In genomic region chr10:89773081-89773480, GRCh38 we compare ENCODE assay signal across 16 cellular contexts.
"Had no signal": no experiment of that assay in that cellular context is flagged by ENCODE, and none has a peak within 500 bp of the region (broad histone marks: within the 10 kb centered on the region; RNA-seq: fewer than 3 reads in every experiment).

No MANE protein-coding gene starts in this region.

- H3K4me3 ChIP-seq: esophagus squamous epithelium, thoracic aorta had no signal

- H3K9me3 Mint-ChIP-seq: activated B cell treated with CpG ODN at 0.5 μM for 24 hours; activated T-cell treated with anti-CD3 and anti-CD28 coated beads, Interleukin-2, amount 50 U/mL, for 24 hours; natural killer cell; stimulated activated naive CD8-positive, alpha-beta T cell treated with anti-CD3 and anti-CD28 coated beads, Interleukin-15, Interleukin-2, amounts not matched to agents 100 ng/mL and 50 ng/mL, for 24 hours; T-helper 1 cell treated with Interleukin-12 subunit alpha and Interleukin-12 subunit beta and Interleukin-4 antibody, amounts not matched to agents 30 μg/mL and 1 μg/mL, for 36 hours had no signal

- H3K27ac Mint-ChIP-seq: activated B cell treated with CpG ODN at 0.5 μM for 24 hours; activated naive CD8-positive, alpha-beta T cell; activated T-cell treated with anti-CD3 and anti-CD28 coated beads, Interleukin-2, amount 50 U/mL, for 24 hours; natural killer cell; progenitor cell of endocrine pancreas; stimulated activated naive CD8-positive, alpha-beta T cell treated with anti-CD3 and anti-CD28 coated beads, Interleukin-15, Interleukin-2, amounts not matched to agents 100 ng/mL and 50 ng/mL, for 24 hours; T-helper 1 cell treated with Interleukin-12 subunit alpha and Interleukin-12 subunit beta and Interleukin-4 antibody, amounts not matched to agents 30 μg/mL and 1 μg/mL, for 36 hours had no signal

- H3K27me3 ChIP-seq: esophagus squamous epithelium had no signal

- H3K9me3 ChIP-seq: esophagus squamous epithelium, thoracic aorta had no signal

- FAIRE-seq: endometrium, urothelium cell line had no signal

- H3K27ac ChIP-seq: esophagus squamous epithelium, thoracic aorta had no signal

- DNase-seq: activated B cell treated with CpG ODN at 0.5 μM for 24 hours; activated effector memory CD4-positive, alpha-beta T cell treated with Interleukin-2 at 50 U/mL for 16 hours; activated T-cell treated with anti-CD3 and anti-CD28 coated beads, Interleukin-2, amount 50 U/mL, for 24 hours; esophagus squamous epithelium; left colon; natural killer cell; stimulated activated CD4-positive, alpha-beta T cell treated with anti-CD3 and anti-CD28 coated beads, Interleukin-4, amount 100 ng/mL, for 1 hour; stimulated activated CD8-positive, alpha-beta memory T cell treated with anti-CD3 and anti-CD28 coated beads, Interleukin-4, amount 100 ng/mL, for 48 hours had no signal

- H3K27me3 Mint-ChIP-seq: activated B cell treated with CpG ODN at 0.5 μM for 24 hours; activated naive CD8-positive, alpha-beta T cell; activated T-cell treated with anti-CD3 and anti-CD28 coated beads, Interleukin-2, amount 50 U/mL, for 24 hours; progenitor cell of endocrine pancreas; stimulated activated naive CD8-positive, alpha-beta T cell treated with anti-CD3 and anti-CD28 coated beads, Interleukin-15, Interleukin-2, amounts not matched to agents 100 ng/mL and 50 ng/mL, for 24 hours had no signal

- ATAC-seq: left colon, natural killer cell, sciatic nerve had no signal

- H3K36me3 Mint-ChIP-seq: natural killer cell had no signal

- H3K4me3 Mint-ChIP-seq: activated B cell treated with CpG ODN at 0.5 μM for 24 hours; activated naive CD8-positive, alpha-beta T cell; activated T-cell treated with anti-CD3 and anti-CD28 coated beads, Interleukin-2, amount 50 U/mL, for 24 hours; natural killer cell; stimulated activated naive CD8-positive, alpha-beta T cell treated with anti-CD3 and anti-CD28 coated beads, Interleukin-15, Interleukin-2, amounts not matched to agents 100 ng/mL and 50 ng/mL, for 24 hours; T-helper 1 cell treated with Interleukin-12 subunit alpha and Interleukin-12 subunit beta and Interleukin-4 antibody, amounts not matched to agents 30 μg/mL and 1 μg/mL, for 36 hours had no signal

- H3K4me1 ChIP-seq: esophagus squamous epithelium had no signal
